Comparison of ENCODE assay signal across 7 cellular contexts in the genomic region with DNA sequence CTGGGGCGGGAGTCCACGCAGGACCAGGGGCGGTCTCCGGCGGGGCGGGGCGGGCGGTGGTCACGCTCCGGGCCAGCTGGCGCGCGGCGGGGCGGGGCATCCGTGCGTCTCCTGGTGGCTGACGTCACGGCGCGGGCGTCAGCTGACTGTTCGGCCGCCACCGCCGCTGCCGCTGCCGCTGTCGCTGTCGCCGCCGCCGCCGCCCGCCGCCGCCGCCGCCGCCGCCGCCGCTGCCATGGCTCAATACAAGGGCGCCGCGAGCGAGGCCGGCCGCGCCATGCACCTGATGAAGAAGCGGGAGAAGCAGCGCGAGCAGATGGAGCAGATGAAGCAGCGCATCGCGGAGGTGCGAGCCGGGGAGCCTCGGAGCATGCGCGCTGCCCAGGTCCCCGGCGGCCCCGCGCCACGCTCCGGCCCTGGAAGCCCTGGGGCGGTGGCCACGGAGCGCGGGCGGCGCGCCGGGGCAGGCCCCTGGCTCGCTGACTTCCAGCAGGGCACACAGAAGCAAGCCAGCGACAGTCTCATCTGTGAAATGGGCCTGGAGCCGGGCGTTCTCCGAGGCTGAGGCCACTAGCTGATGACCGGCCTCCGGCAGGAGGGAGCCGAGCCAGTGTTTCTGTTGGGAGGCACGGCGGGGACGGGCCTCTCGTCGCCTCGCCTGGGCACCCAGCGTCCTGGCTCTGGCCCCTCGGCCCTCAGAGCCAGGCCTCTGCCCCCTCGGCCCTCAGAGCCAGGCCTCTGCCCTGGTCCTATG. TPM values are rescaled to one million over a fixed set of nuclear protein-coding genes. Genes with fewer than 3 reads are reported as not detected.
A peak's percentile ranks its signal among the peaks of the same experiment; 100 is the strongest.
DNase-seq lines count a peak whose midpoint lies in the region; FAIRE-seq and TF ChIP-seq lines count a peak whose summit lies in the region.

Gene FAM50A, plus strand, starts transcription at position 141 of the 754 bp plus-strand sequence. Its CDS starts 95 bp downstream, at position 236.

- DNase-seq in GM12891 (ENCODE audit: insufficient read length, low spot score) (peak; percentile 87), HFFc6 (peak; percentile 37), NCI-H1436 treated with DMSO at 0.1 percent for 48 hours (lab: John Stamatoyannopoulos, UW) (peak; percentile 0), cerebellar cortex (ENCODE audit: low spot score) (peak; percentile 52), kidney epithelial cell (ENCODE audit: low read depth) (no peak)
- peak; percentile 24 to 48 (median 43) for DNase-seq in activated CD4-positive, CD25-positive, alpha-beta regulatory T cell (lab: John Stamatoyannopoulos, UW)
- DNase-seq in stimulated activated CD4-positive, alpha-beta T cell treated with anti-CD3 and anti-CD28 coated beads, Interleukin-15, amount 100 ng/mL, for 24 hours: peak; percentile 81

- TF ChIP-seq CTCF in HFFc6 (IDR thresholded peaks at IDR 0.05) (no peak), kidney epithelial cell (IDR thresholded peaks at IDR 0.05; ENCODE audit: insufficient read depth, low read length, poor library complexity, severe bottlenecking) (no peak)

- H3K27me3 Mint-ChIP-seq in HFFc6 (ENCODE audit: insufficient read depth): no peaks in the 10 kb centered on the region

- H3K27me3 ChIP-seq in kidney epithelial cell (ENCODE audit: control insufficient read depth, insufficient read depth, low read length): no peaks in the 10 kb centered on the region

- peaks cover 11% of the 10 kb centered on the region; the same call in 1 of the 2 replicates for H3K4me1 Mint-ChIP-seq in HFFc6 (ENCODE audit: low read depth)

- H3K27ac Mint-ChIP-seq in HFFc6: peak within 1 kb of the TSS; percentile 82

- H3K36me3 Mint-ChIP-seq in HFFc6 (ENCODE audit: low read depth): no peaks in the 10 kb centered on the region

- FAIRE-seq in GM12891 (lab: Jason Lieb, UNC): peak; percentile 96

- peak within 1 kb of the TSS; percentile 75 for H3K4me3 Mint-ChIP-seq in HFFc6

- no peaks in the 10 kb centered on the region for H3K36me3 ChIP-seq in kidney epithelial cell (ENCODE audit: control insufficient read depth, insufficient read depth, low read length)

- TF ChIP-seq POLR2A in GM12891 (IDR thresholded peaks at IDR 0.05; ENCODE audit: low read depth, low read length): no peak

- peak within 1 kb of the TSS; percentile 57 for H3K4me3 ChIP-seq in kidney epithelial cell (ENCODE audit: low read depth, low read length)

- no peaks in the 10 kb centered on the region for H3K9me3 Mint-ChIP-seq in HFFc6

TF ChIP-seq in GM12891, 5 proteins besides CTCF, POLR2A, EP300 and RAD21:
- no peak for TF ChIP-seq POLR2AphosphoS5 (IDR thresholded peaks at IDR 0.05; ENCODE audit: low read depth, low read length)
- no peak for TF ChIP-seq POU2F2 (IDR thresholded peaks at IDR 0.05; ENCODE audit: low read depth, low read length)
- TF ChIP-seq PAX5 (IDR thresholded peaks at IDR 0.05; ENCODE audit: insufficient read depth, low read length, severe bottlenecking): no peak
- no peak for TF ChIP-seq SPI1 (IDR thresholded peaks at IDR 0.05; ENCODE audit: low read depth, low read length)
- no peak for TF ChIP-seq TAF1 (IDR thresholded peaks at IDR 0.05; ENCODE audit: low read depth, low read length)

RNA-seq across cellular contexts. Expression of gene FAM50A, which starts in this region (rescaled TPM):
- 59.9 TPM for polyA plus RNA-seq in GM12891 (2012; ENCODE audit: low read depth, missing spikeins)
- total RNA-seq in HFFc6 (2021; fragmentation: NEBNext Ultra II Directional; extraction: Animal tissue kit (Norgen Biotek cat#: 25700)): 100 to 1,000 TPM in 1 of 6 experiments, 10 to 100 TPM in 5; 77.3 to 103 (median 86.9) TPM
- 79.1 and 80.0 TPM in 2 replicates for total RNA-seq in kidney epithelial cell
